In the genomic region with DNA sequence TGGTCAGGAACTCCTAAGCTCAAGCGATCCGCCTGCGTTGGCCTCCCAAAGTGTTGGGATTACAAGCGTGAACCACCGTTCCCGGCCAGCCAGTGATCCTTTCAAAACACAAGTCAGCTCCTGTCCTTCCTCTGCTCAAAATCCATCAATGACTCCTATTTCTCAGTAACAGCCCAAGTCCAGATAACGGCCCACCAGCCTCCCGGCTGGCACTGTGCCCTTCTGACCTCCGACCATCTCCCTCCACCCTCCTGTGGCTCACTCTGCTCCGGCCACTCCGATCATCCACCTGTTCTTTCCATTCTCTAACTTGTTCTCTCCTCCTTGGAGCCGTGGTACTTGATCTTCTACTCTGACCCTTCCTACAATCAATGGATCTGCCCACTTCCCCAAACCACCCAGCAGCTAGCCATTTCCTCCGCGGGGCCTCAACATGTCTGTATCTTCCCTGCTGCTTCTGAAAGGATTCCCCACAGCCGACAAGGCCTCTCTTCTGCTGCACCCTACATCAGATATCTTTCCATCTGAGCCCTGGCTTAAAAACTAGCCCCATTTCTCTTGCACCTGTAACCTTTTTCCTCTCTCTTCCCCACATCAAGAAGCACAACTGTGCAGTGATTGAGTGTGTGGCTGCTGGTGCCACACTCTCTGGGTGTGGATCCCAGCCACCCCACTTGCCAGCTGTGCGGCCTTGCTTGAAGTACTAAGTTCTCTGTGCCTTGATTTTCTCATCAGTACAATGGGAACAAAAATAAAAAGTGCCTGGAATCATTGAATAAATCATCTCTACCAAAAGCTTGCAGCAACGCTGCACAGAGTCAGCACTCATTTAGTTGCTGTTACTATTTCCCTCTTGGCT, we compare ENCODE assay signal across 9 cellular contexts. TPM values are rescaled to one million over a fixed set of nuclear protein-coding genes. Genes with fewer than 3 reads are reported as not detected.
DNase-seq lines count a peak whose midpoint lies in the region; ATAC-seq and TF ChIP-seq lines count a peak whose summit lies in the region.
"Had no signal": no experiment of that assay in that cellular context is flagged by ENCODE, and none has a peak within 500 bp of the region (broad histone marks: within the 10 kb centered on the region; RNA-seq: fewer than 3 reads in every experiment).

No MANE protein-coding gene starts in this region.

- H3K36me3 Mint-ChIP-seq in activated CD4-positive, alpha-beta T cell treated with anti-CD3 and anti-CD28 coated beads for 36 hours (ENCODE audit: low read depth): no peaks in the 10 kb centered on the region
- no peaks in the 10 kb centered on the region for H3K36me3 Mint-ChIP-seq in T-helper 17 cell (ENCODE audit: low read depth)

- CTCF ChIA-PET in activated CD4-positive, alpha-beta T cell treated with anti-CD3 and anti-CD28 coated beads for 36 hours (lab: Charles Lee): interaction anchor here (0.7 to 2.1 kb wide), 3 partner anchors 21 to 141 kb away, joined by 3 to 6 read pairs (median 6); no protein-coding TSS in a partner anchor

- no peak for ATAC-seq in activated CD4-positive, alpha-beta T cell treated with anti-CD3 and anti-CD28 coated beads for 36 hours
- peak; percentile 47 for ATAC-seq in T-helper 17 cell
- ATAC-seq in GM18517 (IDR thresholded peaks at IDR 0.05; ENCODE audit: unreplicated experiment): no peak

- no peak overlapping the region for H2AFZ ChIP-seq in hepatocyte

- no peak overlapping the region for H3K4me2 ChIP-seq in hepatocyte

- 84% methylated on average over 17 of the region's 17 CpGs for WGBS in hepatocyte (ENCODE audit: low lambda C conversion rate, missing lambda C conversion rate)

- H3K4me1 Mint-ChIP-seq in activated CD4-positive, alpha-beta T cell treated with anti-CD3 and anti-CD28 coated beads for 36 hours: peaks cover 38% of the 10 kb centered on the region
- peaks cover 28% of the 10 kb centered on the region for H3K4me1 Mint-ChIP-seq in T-helper 17 cell

- no peaks in the 10 kb centered on the region for H3K27me3 ChIP-seq in hepatocyte

- H3K36me3 ChIP-seq in hepatocyte (replicated peaks; ENCODE audit: insufficient read depth, low read depth): no peaks in the 10 kb centered on the region

- H3K9me3 Mint-ChIP-seq in activated CD4-positive, alpha-beta T cell treated with anti-CD3 and anti-CD28 coated beads for 36 hours (ENCODE audit: low read depth): no peaks in the 10 kb centered on the region

- H3K9me2 ChIP-seq in hepatocyte (replicated peaks; ENCODE audit: insufficient read depth): no peaks in the 10 kb centered on the region

- POLR2A ChIA-PET in activated CD4-positive, alpha-beta T cell treated with anti-CD3 and anti-CD28 coated beads for 36 hours (lab: Charles Lee): no interaction called here

- H3K4me1 ChIP-seq in hepatocyte (ENCODE audit: insufficient read depth): peaks cover 38% of the 10 kb centered on the region

- TF ChIP-seq CTCF in hepatocyte (IDR thresholded peaks at IDR 0.05; ENCODE audit: poor library complexity): no peak

- H3K9me3 ChIP-seq in T-helper 17 cell (ENCODE audit: control insufficient read depth, low read length, poor library complexity, severe bottlenecking): no peaks in the 10 kb centered on the region
- no peaks in the 10 kb centered on the region for H3K9me3 ChIP-seq in hepatocyte (ENCODE audit: low read depth)

- H4K20me1 ChIP-seq in hepatocyte (ENCODE audit: insufficient read depth, poor library complexity, severe bottlenecking): no peaks in the 10 kb centered on the region

- H3K27me3 Mint-ChIP-seq in activated CD4-positive, alpha-beta T cell treated with anti-CD3 and anti-CD28 coated beads for 36 hours: no peaks in the 10 kb centered on the region
- no peaks in the 10 kb centered on the region for H3K27me3 Mint-ChIP-seq in T-helper 17 cell

- H3K4me3 Mint-ChIP-seq in activated CD4-positive, alpha-beta T cell treated with anti-CD3 and anti-CD28 coated beads for 36 hours: no peak overlapping the region
- peak overlapping the region; percentile 73 for H3K4me3 Mint-ChIP-seq in T-helper 17 cell

- intact Hi-C loops in activated CD4-positive, alpha-beta T cell treated with anti-CD3 and anti-CD28 coated beads for 36 hours (cut with DNase I, micrococcal nuclease): no loop called here

- DNase-seq in activated CD4-positive, alpha-beta T cell treated with anti-CD3 and anti-CD28 coated beads for 36 hours: no peak
- DNase-seq in activated CD4-positive, alpha-beta T cell treated with anti-CD3 and anti-CD28 coated beads for 1 hour: no peak
- DNase-seq in T-helper 17 cell (no peak), hepatocyte (ENCODE audit: low spot score) (no peak), foreskin melanocyte (no peak)
- no peak for DNase-seq in stimulated activated CD4-positive, alpha-beta T cell treated with anti-CD3 and anti-CD28 coated beads, Interleukin-15, amount 100 ng/mL, for 24 hours
- DNase-seq: activated T-cell treated with anti-CD3 and anti-CD28 coated beads for 4 hours had no signal

- H3K27ac Mint-ChIP-seq in activated CD4-positive, alpha-beta T cell treated with anti-CD3 and anti-CD28 coated beads for 36 hours: peak overlapping the region; percentile 28
- peak overlapping the region; percentile 81 for H3K27ac Mint-ChIP-seq in T-helper 17 cell

- no peak overlapping the region for H3K4me3 ChIP-seq in hepatocyte

- peak overlapping the region; percentile 14 for H3K27ac ChIP-seq in hepatocyte
- peak overlapping the region; percentile 80 for H3K27ac ChIP-seq in temporal lobe (ENCODE audit: low read depth, low read length)

- no peaks in the 10 kb centered on the region for H3K79me2 ChIP-seq in hepatocyte

RNA-seq across cellular contexts. Expression of a gene that starts 6.1 kb away (rescaled TPM):
- total RNA-seq in activated CD4-positive, alpha-beta T cell treated with anti-CD3 and anti-CD28 coated beads for 36 hours: 10 to 100 TPM; 33.7 to 50.3 TPM
- total RNA-seq in T-helper 17 cell (10 to 100 TPM; 42.7 to 50.3 TPM), hepatocyte (28.9 and 30.3 TPM in 2 replicates), temporal lobe (32.2 TPM)
- 34.3 and 43.1 TPM in 2 replicates for polyA plus RNA-seq in hepatocyte
